1 cellular context compared by ENCODE assay signal in genomic region chr6:14108571-14109410, GRCh38.
TF ChIP-seq lines count a peak whose summit lies in the region.

No MANE protein-coding gene starts in this region.

TF ChIP-seq in K562, 482 proteins besides CTCF, POLR2A, EP300 and RAD21 (continued from another document):
- TF ChIP-seq, protein P1, sequence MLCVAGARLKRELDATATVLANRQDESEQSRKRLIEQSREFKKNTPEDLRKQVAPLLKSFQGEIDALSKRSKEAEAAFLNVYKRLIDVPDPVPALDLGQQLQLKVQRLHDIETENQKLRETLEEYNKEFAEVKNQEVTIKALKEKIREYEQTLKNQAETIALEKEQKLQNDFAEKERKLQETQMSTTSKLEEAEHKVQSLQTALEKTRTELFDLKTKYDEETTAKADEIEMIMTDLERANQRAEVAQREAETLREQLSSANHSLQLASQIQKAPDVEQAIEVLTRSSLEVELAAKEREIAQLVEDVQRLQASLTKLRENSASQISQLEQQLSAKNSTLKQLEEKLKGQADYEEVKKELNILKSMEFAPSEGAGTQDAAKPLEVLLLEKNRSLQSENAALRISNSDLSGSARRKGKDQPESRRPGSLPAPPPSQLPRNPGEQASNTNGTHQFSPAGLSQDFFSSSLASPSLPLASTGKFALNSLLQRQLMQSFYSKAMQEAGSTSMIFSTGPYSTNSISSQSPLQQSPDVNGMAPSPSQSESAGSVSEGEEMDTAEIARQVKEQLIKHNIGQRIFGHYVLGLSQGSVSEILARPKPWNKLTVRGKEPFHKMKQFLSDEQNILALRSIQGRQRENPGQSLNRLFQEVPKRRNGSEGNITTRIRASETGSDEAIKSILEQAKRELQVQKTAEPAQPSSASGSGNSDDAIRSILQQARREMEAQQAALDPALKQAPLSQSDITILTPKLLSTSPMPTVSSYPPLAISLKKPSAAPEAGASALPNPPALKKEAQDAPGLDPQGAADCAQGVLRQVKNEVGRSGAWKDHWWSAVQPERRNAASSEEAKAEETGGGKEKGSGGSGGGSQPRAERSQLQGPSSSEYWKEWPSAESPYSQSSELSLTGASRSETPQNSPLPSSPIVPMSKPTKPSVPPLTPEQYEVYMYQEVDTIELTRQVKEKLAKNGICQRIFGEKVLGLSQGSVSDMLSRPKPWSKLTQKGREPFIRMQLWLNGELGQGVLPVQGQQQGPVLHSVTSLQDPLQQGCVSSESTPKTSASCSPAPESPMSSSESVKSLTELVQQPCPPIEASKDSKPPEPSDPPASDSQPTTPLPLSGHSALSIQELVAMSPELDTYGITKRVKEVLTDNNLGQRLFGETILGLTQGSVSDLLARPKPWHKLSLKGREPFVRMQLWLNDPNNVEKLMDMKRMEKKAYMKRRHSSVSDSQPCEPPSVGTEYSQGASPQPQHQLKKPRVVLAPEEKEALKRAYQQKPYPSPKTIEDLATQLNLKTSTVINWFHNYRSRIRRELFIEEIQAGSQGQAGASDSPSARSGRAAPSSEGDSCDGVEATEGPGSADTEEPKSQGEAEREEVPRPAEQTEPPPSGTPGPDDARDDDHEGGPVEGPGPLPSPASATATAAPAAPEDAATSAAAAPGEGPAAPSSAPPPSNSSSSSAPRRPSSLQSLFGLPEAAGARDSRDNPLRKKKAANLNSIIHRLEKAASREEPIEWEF (CRISPR knock-in tag; IDR thresholded peaks at IDR 0.05) = peak; percentile 75; the same call in 1 of the 2 replicates
- peak in 1 of 2 experiments; percentile 67; a peak in 1 of 3 replicates for TF ChIP-seq CBX3 (IDR thresholded peaks at IDR 0.05; ENCODE audit: borderline replicate concordance in 1 of 2, low read length in 2 of 2)
- TF ChIP-seq, protein P2, sequence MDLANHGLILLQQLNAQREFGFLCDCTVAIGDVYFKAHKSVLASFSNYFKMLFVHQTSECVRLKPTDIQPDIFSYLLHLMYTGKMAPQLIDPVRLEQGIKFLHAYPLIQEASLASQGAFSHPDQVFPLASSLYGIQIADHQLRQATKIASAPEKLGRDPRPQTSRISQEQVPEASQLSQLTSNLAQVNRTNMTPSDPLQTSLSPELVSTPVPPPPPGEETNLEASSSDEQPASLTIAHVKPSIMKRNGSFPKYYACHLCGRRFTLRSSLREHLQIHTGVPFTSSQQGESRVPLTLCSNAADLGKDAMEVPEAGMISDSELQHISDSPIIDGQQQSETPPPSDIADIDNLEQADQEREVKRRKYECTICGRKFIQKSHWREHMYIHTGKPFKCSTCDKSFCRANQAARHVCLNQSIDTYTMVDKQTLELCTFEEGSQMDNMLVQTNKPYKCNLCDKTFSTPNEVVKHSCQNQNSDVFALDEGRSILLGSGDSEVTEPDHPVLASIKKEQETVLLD (IDR thresholded peaks at IDR 0.05) = peak; percentile 76; the same call in 1 of the 2 replicates
- 0 out of 2 replicates have a peak, but pooled peaks have one; percentile 43 for TF ChIP-seq RNF2 (IDR thresholded peaks at IDR 0.05)
